Comparison of ENCODE assay signal across 1 cellular context in genomic region chr17:74738051-74738996, GRCh38.
TF ChIP-seq lines count a peak whose summit lies in the region.

No MANE protein-coding gene starts in this region.

TF ChIP-seq in HepG2, 621 proteins besides CTCF, POLR2A, EP300 and RAD21 (continued from another document and continues in another):
- TF ChIP-seq ATF6 (CRISPR knock-in tag; conservative IDR thresholded peaks at IDR 0.05): no peak
- TF ChIP-seq ZBTB42 (CRISPR knock-in tag; IDR thresholded peaks at IDR 0.05): peak; percentile 78; the same call in 1 of the 2 replicates
- peak; percentile 74; the same call in 1 of the 2 replicates for TF ChIP-seq ZNF614 (CRISPR knock-in tag; IDR thresholded peaks at IDR 0.05; ENCODE audit: borderline replicate concordance)
- TF ChIP-seq SAP130 (CRISPR knock-in tag; IDR thresholded peaks at IDR 0.05; ENCODE audit: low read depth): peak; percentile 68
- peak; percentile 15; the same call in 1 of the 2 replicates for TF ChIP-seq MXD3 (CRISPR knock-in tag; IDR thresholded peaks at IDR 0.05)
- TF ChIP-seq ZMYM3 (CRISPR knock-in tag; IDR thresholded peaks at IDR 0.05): peak; percentile 3; the same call in 1 of the 2 replicates
- TF ChIP-seq KDM5B (CRISPR knock-in tag; IDR thresholded peaks at IDR 0.05; ENCODE audit: borderline replicate concordance): peak; percentile 70
- TF ChIP-seq ZNF484 (CRISPR knock-in tag; IDR thresholded peaks at IDR 0.05; ENCODE audit: borderline replicate concordance, low read depth): no peak
- peak; percentile 65 for TF ChIP-seq ZNF772 (CRISPR knock-in tag; IDR thresholded peaks at IDR 0.05)
- TF ChIP-seq ZNF546 (CRISPR knock-in tag; conservative IDR thresholded peaks at IDR 0.05): no peak
- TF ChIP-seq HNF4A (CRISPR knock-in tag; IDR thresholded peaks at IDR 0.05): peak; percentile 67; the same call in 1 of the 2 replicates
- no peak for TF ChIP-seq ZNF441 (CRISPR knock-in tag; IDR thresholded peaks at IDR 0.05; ENCODE audit: borderline replicate concordance)
- TF ChIP-seq NR0B2 (CRISPR knock-in tag; IDR thresholded peaks at IDR 0.05): peak; percentile 34; the same call in 1 of the 2 replicates
- peak; percentile 73 for TF ChIP-seq TBX2 (CRISPR knock-in tag; IDR thresholded peaks at IDR 0.05; ENCODE audit: borderline replicate concordance)
- no peak for TF ChIP-seq MAFG (CRISPR knock-in tag; IDR thresholded peaks at IDR 0.05)
- TF ChIP-seq ZNF574 (CRISPR knock-in tag; IDR thresholded peaks at IDR 0.05): peak; percentile 46
- TF ChIP-seq FOXP1 (IDR thresholded peaks at IDR 0.05): no peak
- TF ChIP-seq FOXP1 (CRISPR knock-in tag; IDR thresholded peaks at IDR 0.05): peak; percentile 76
- peak; percentile 42 for TF ChIP-seq ISL2 (CRISPR knock-in tag; IDR thresholded peaks at IDR 0.05)
- 0 out of 2 replicates have a peak, but pooled peaks have one; percentile 67 for TF ChIP-seq PCBP1 (IDR thresholded peaks at IDR 0.05; ENCODE audit: borderline replicate concordance, low read depth, low read length)
- TF ChIP-seq ZBTB37 (CRISPR knock-in tag; IDR thresholded peaks at IDR 0.05): peak; percentile 91
- TF ChIP-seq RXRA (CRISPR knock-in tag; IDR thresholded peaks at IDR 0.05): peak; percentile 84
- TF ChIP-seq SSRP1 (CRISPR knock-in tag; IDR thresholded peaks at IDR 0.05): no peak
- no peak for TF ChIP-seq EHMT2 (IDR thresholded peaks at IDR 0.05; ENCODE audit: borderline replicate concordance, low read depth, low read length)
- TF ChIP-seq HMG20B (CRISPR knock-in tag; conservative IDR thresholded peaks at IDR 0.05): peak; percentile 62; the same call in 1 of the 2 replicates
- TF ChIP-seq HDAC1 (CRISPR knock-in tag; IDR thresholded peaks at IDR 0.05): peak; percentile 94
- peak; percentile 77 for TF ChIP-seq ZNF281 (CRISPR knock-in tag; IDR thresholded peaks at IDR 0.05; ENCODE audit: borderline replicate concordance)
- peak; percentile 78 for TF ChIP-seq FOXO1 (CRISPR knock-in tag; IDR thresholded peaks at IDR 0.05)
- TF ChIP-seq KLF12 (CRISPR knock-in tag; IDR thresholded peaks at IDR 0.05; ENCODE audit: borderline replicate concordance): no peak
- TF ChIP-seq ZNF687 (CRISPR knock-in tag; IDR thresholded peaks at IDR 0.05): peak; percentile 59
- TF ChIP-seq ELF3 (CRISPR knock-in tag; IDR thresholded peaks at IDR 0.05): peak; percentile 50
- no peak for TF ChIP-seq ZNF83 (CRISPR knock-in tag; IDR thresholded peaks at IDR 0.05; ENCODE audit: borderline replicate concordance)
- TF ChIP-seq PATZ1 (CRISPR knock-in tag; IDR thresholded peaks at IDR 0.05): peak; percentile 92
- peak; percentile 45; the same call in 1 of the 2 replicates for TF ChIP-seq PITX1 (CRISPR knock-in tag; IDR thresholded peaks at IDR 0.05)
- TF ChIP-seq CAMTA2 (CRISPR knock-in tag; IDR thresholded peaks at IDR 0.05; ENCODE audit: borderline replicate concordance): 0 out of 2 replicates have a peak, but pooled peaks have one; percentile 45
- no peak for TF ChIP-seq NCOA5 (CRISPR knock-in tag; IDR thresholded peaks at IDR 0.05)
- peak; percentile 76 for TF ChIP-seq ZSCAN25 (CRISPR knock-in tag; IDR thresholded peaks at IDR 0.05)
- 0 out of 2 replicates have a peak, but pooled peaks have one; percentile 38 for TF ChIP-seq ATF2 (CRISPR knock-in tag; IDR thresholded peaks at IDR 0.05)
- TF ChIP-seq PPARG (CRISPR knock-in tag; conservative IDR thresholded peaks at IDR 0.05): 0 out of 2 replicates have a peak, but pooled peaks have one; percentile 26
- TF ChIP-seq ZNF160 (CRISPR knock-in tag; IDR thresholded peaks at IDR 0.05): 0 out of 2 replicates have a peak, but pooled peaks have one; percentile 28
- TF ChIP-seq ERF (CRISPR knock-in tag; IDR thresholded peaks at IDR 0.05): no peak
